In the genomic region with DNA sequence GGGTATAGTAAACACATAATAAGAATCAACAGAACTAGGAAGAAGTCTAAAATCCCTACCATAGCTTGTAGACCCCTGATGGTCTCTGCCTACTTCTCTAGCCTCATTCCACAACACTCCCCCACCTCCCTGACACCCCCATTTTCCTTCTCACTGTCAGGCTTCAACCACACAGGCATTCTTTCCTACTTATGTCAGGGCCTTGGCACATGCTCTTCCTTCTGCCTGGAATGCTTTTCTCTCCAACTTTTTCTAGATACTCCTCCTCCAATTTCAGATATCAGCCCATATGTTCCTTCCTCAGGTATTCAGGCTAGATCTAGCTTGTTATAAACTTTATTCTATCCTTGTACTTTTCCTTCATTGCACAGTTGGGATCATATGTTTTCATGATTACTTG, we compare ENCODE assay signal across 19 cellular contexts.
"Had no signal": no experiment of that assay in that cellular context is flagged by ENCODE, and none has a peak within 500 bp of the region (broad histone marks: within the 10 kb centered on the region; RNA-seq: fewer than 3 reads in every experiment).

No MANE protein-coding gene starts in this region.

- H3K27ac ChIP-seq: epithelial cell of prostate, foreskin keratinocyte, hepatocyte, pancreas, psoas muscle, upper lobe of right lung had no signal

- H3K4me3 ChIP-seq: hepatocyte, pancreas, psoas muscle, upper lobe of right lung had no signal

- H3K27me3 ChIP-seq: hepatocyte, pancreas had no signal

- H3K9me3 ChIP-seq: pancreas, psoas muscle, upper lobe of right lung had no signal

- H3K36me3 ChIP-seq: pancreas, upper lobe of right lung had no signal

- DNase-seq: activated CD4-positive, alpha-beta T cell treated with anti-CD3 and anti-CD28 coated beads, Interleukin-2, amount 50 U/mL, for 4 hours; activated CD8-positive, alpha-beta memory T cell treated with anti-CD3 and anti-CD28 coated beads, Interleukin-2, amount 50 U/mL, for 48 hours; activated naive CD4-positive, alpha-beta T cell; activated naive CD8-positive, alpha-beta T cell treated with anti-CD3 and anti-CD28 coated beads for 36 hours; activated T-cell treated with anti-CD3 and anti-CD28 coated beads, Interleukin-2, amount 50 U/mL, for 4 hours; foreskin keratinocyte; immature natural killer cell; left cardiac atrium; nephron progenitor cell; pancreas; psoas muscle; right cardiac atrium; stimulated activated CD4-positive, alpha-beta T cell treated with anti-CD3 and anti-CD28 coated beads, Interleukin-4, amount 100 ng/mL, for 24 hours; stimulated activated naive CD4-positive, alpha-beta T cell treated with Interleukin-2 at 50 U/mL for 16 hours; T1000; upper lobe of right lung had no signal

- ATAC-seq: activated T-cell treated with anti-CD3 and anti-CD28 coated beads, Interleukin-2, amount 50 U/mL, for 4 hours; foreskin keratinocyte; left cardiac atrium; pancreas; psoas muscle; right cardiac atrium; upper lobe of right lung; WTC11 had no signal

- H3K4me1 ChIP-seq: foreskin keratinocyte, pancreas, psoas muscle, upper lobe of right lung had no signal
